ENCODE assay signal across 18 cellular contexts in genomic region chr10:78298835-78299234, GRCh38.
A peak's percentile ranks its signal among the peaks of the same experiment; 100 is the strongest.
DNase-seq lines count a peak whose midpoint lies in the region; ATAC-seq and TF ChIP-seq lines count a peak whose summit lies in the region.
"Had no signal": no experiment of that assay in that cellular context is flagged by ENCODE, and none has a peak within 500 bp of the region (broad histone marks: within the 10 kb centered on the region; RNA-seq: fewer than 3 reads in every experiment).

No MANE protein-coding gene starts in this region.

- no peak for TF ChIP-seq POLR2A in esophagus muscularis mucosa (IDR thresholded peaks at IDR 0.05; ENCODE audit: low read depth)

- peak overlapping the region; percentile 80 for H4K91ac ChIP-seq in trophoblast cell (ENCODE audit: low read depth, low read length)

- no peak for DNase-seq in activated naive CD8-positive, alpha-beta T cell treated with anti-CD3 and anti-CD28 coated beads for 36 hours
- no peak for DNase-seq in activated naive CD8-positive, alpha-beta T cell treated with anti-CD3 and anti-CD28 coated beads, Interleukin-2, amount 50 U/mL, for 24 hours
- DNase-seq in islet precursor cell (peak; percentile 39), trophoblast cell (no peak), upper lobe of right lung (peak; percentile 51), GM13976 (ENCODE audit: low spot score) (no peak), esophagus muscularis mucosa (ENCODE audit: extremely low spot score) (no peak)
- no peak for DNase-seq in activated effector memory CD4-positive, alpha-beta T cell treated with anti-CD3 and anti-CD28 coated beads, Interleukin-2, amount 50 U/mL, for 16 hours
- DNase-seq: Caco-2, GM23248, MM.1S, NCI-H1092, NCI-H1694, NCI-H2081 treated with DMSO at 0.1 percent for 48 hours had no signal

- H4K8ac ChIP-seq in trophoblast cell (ENCODE audit: low read depth, low read length): peak overlapping the region; percentile 38

- H2AK5ac ChIP-seq in trophoblast cell (ENCODE audit: low read length): peak overlapping the region; percentile 42

- H4K12ac ChIP-seq in trophoblast cell (ENCODE audit: low read depth, low read length): no peak overlapping the region

- peak overlapping the region; percentile 77 for H3K4ac ChIP-seq in trophoblast cell (ENCODE audit: low read depth, low read length)

- no peak overlapping the region for H3K4me3 Mint-ChIP-seq in activated naive CD8-positive, alpha-beta T cell treated with anti-CD3 and anti-CD28 coated beads for 36 hours
- H3K4me3 Mint-ChIP-seq in activated naive CD8-positive, alpha-beta T cell treated with anti-CD3 and anti-CD28 coated beads, Interleukin-2, amount 50 U/mL, for 24 hours: no peak overlapping the region
- H3K4me3 Mint-ChIP-seq: CD4-positive, alpha-beta T cell had no signal

- H3K36me3 Mint-ChIP-seq in activated naive CD8-positive, alpha-beta T cell treated with anti-CD3 and anti-CD28 coated beads for 36 hours: no peaks in the 10 kb centered on the region
- H3K36me3 Mint-ChIP-seq in activated naive CD8-positive, alpha-beta T cell treated with anti-CD3 and anti-CD28 coated beads, Interleukin-2, amount 50 U/mL, for 24 hours (ENCODE audit: low read depth): no peaks in the 10 kb centered on the region

- H3K79me1 ChIP-seq in trophoblast cell (ENCODE audit: low read length): peaks cover 46% of the 10 kb centered on the region

- peaks cover 3% of the 10 kb centered on the region for H3K27me3 Mint-ChIP-seq in activated naive CD8-positive, alpha-beta T cell treated with anti-CD3 and anti-CD28 coated beads for 36 hours
- H3K27me3 Mint-ChIP-seq in activated naive CD8-positive, alpha-beta T cell treated with anti-CD3 and anti-CD28 coated beads, Interleukin-2, amount 50 U/mL, for 24 hours: no peaks in the 10 kb centered on the region
- H3K27me3 Mint-ChIP-seq: CD4-positive, alpha-beta T cell had no signal

- H3K79me2 ChIP-seq in trophoblast cell (ENCODE audit: control insufficient read depth, insufficient read depth, low read length, poor library complexity): peaks cover 5% of the 10 kb centered on the region

- H3K4me3 ChIP-seq in trophoblast cell (ENCODE audit: low read depth, low read length) (no peak overlapping the region), upper lobe of right lung (no peak overlapping the region), esophagus muscularis mucosa (no peak overlapping the region)
- H3K4me3 ChIP-seq: GM23248, HAP-1, Peyer's patch had no signal

- peaks cover 26 to 33% of the 10 kb centered on the region in 2 experiments for H3K4me1 ChIP-seq in trophoblast cell (ENCODE audit: control insufficient read depth in 1 of 2, insufficient read depth in 2 of 2, low read length in 2 of 2)
- H3K4me1 ChIP-seq in upper lobe of right lung: peaks cover 12% of the 10 kb centered on the region
- H3K4me1 ChIP-seq in esophagus muscularis mucosa: peaks cover 10 to 47% (median 39%) of the 10 kb centered on the region in 4 donors

- no CpG with 5 or more reads among the region's 7 CpGs for WGBS in trophoblast cell (ENCODE audit: extremely low coverage, insufficient coverage, insufficient read length)
- WGBS in esophagus muscularis mucosa: 92% methylated on average over 7 of the region's 7 CpGs

- H3K27me3 ChIP-seq in trophoblast cell (ENCODE audit: insufficient read depth, low read length): no peaks in the 10 kb centered on the region
- H3K27me3 ChIP-seq in upper lobe of right lung: no peaks in the 10 kb centered on the region
- H3K27me3 ChIP-seq in esophagus muscularis mucosa: no peaks in the 10 kb centered on the region
- H3K27me3 ChIP-seq: Peyer's patch had no signal

- H3K23ac ChIP-seq in trophoblast cell (ENCODE audit: low read length): no peak overlapping the region

- H2BK120ac ChIP-seq in trophoblast cell (ENCODE audit: insufficient read depth, low read length, poor library complexity): peak overlapping the region; percentile 83

- peak overlapping the region; percentile 62 for H3K14ac ChIP-seq in trophoblast cell (ENCODE audit: low read length)

- H3K36me3 ChIP-seq in trophoblast cell (ENCODE audit: control insufficient read depth in 1 of 2, insufficient read depth in 2 of 2, low read length in 2 of 2) (no peaks in the 10 kb centered on the region), upper lobe of right lung (no peaks in the 10 kb centered on the region), esophagus muscularis mucosa (no peaks in the 10 kb centered on the region)
- H3K36me3 ChIP-seq: HAP-1, Peyer's patch had no signal

- peak overlapping the region; percentile 38 for H3K27ac ChIP-seq in trophoblast cell (ENCODE audit: low read depth, low read length)
- H3K27ac ChIP-seq in upper lobe of right lung: no peak overlapping the region
- no peak overlapping the region for H3K27ac ChIP-seq in esophagus muscularis mucosa (replicated peaks in 1 of 4)
- H3K27ac ChIP-seq: 22Rv1, GM23248 had no signal

- H3K18ac ChIP-seq in trophoblast cell (ENCODE audit: low read length): peak overlapping the region; percentile 21

- intact Hi-C loops in upper lobe of right lung (cut with DNase I): no loop called here
- intact Hi-C loops in esophagus muscularis mucosa (cut with DNase I): no loop called here

- peak overlapping the region; percentile 12 for H2BK5ac ChIP-seq in trophoblast cell (ENCODE audit: low read depth, low read length, poor library complexity)

- peak overlapping the region; percentile 74 for H2BK12ac ChIP-seq in trophoblast cell (ENCODE audit: low read length)

- H3K27ac Mint-ChIP-seq in activated naive CD8-positive, alpha-beta T cell treated with anti-CD3 and anti-CD28 coated beads for 36 hours: peak overlapping the region; percentile 45
- H3K27ac Mint-ChIP-seq in activated naive CD8-positive, alpha-beta T cell treated with anti-CD3 and anti-CD28 coated beads, Interleukin-2, amount 50 U/mL, for 24 hours: no peak overlapping the region
- H3K27ac Mint-ChIP-seq: CD4-positive, alpha-beta T cell had no signal

- no peak overlapping the region for H3K9ac ChIP-seq in trophoblast cell (ENCODE audit: low read length)
- H3K9ac ChIP-seq: GM23248 had no signal

- ATAC-seq in activated naive CD8-positive, alpha-beta T cell treated with anti-CD3 and anti-CD28 coated beads, Interleukin-2, amount 50 U/mL, for 24 hours: no peak
- no peak for ATAC-seq in upper lobe of right lung

- TF ChIP-seq CTCF in upper lobe of right lung (IDR thresholded peaks at IDR 0.05): no peak
- TF ChIP-seq CTCF in GM13976 (IDR thresholded peaks at IDR 0.05; ENCODE audit: borderline replicate concordance, control extremely low read depth, extremely low read depth, insufficient read depth, missing control alignments): no peak
- TF ChIP-seq CTCF in esophagus muscularis mucosa (IDR thresholded peaks at IDR 0.05): no peak

- H3K9me3 ChIP-seq in trophoblast cell (ENCODE audit: insufficient read depth, low read depth, low read length) (no peaks in the 10 kb centered on the region), upper lobe of right lung (no peaks in the 10 kb centered on the region), esophagus muscularis mucosa (no peaks in the 10 kb centered on the region)
- H3K9me3 ChIP-seq: Caco-2, HAP-1, Peyer's patch had no signal

- no peak overlapping the region for H2AFZ ChIP-seq in trophoblast cell (ENCODE audit: insufficient read depth, low read length, poor library complexity)

- TF ChIP-seq EP300 in esophagus muscularis mucosa (IDR thresholded peaks at IDR 0.05): no peak

- H3K4me2 ChIP-seq in trophoblast cell (ENCODE audit: low read length): no peak overlapping the region

- peaks cover 19% of the 10 kb centered on the region for H3K4me1 Mint-ChIP-seq in activated naive CD8-positive, alpha-beta T cell treated with anti-CD3 and anti-CD28 coated beads for 36 hours
- peaks cover 21% of the 10 kb centered on the region for H3K4me1 Mint-ChIP-seq in activated naive CD8-positive, alpha-beta T cell treated with anti-CD3 and anti-CD28 coated beads, Interleukin-2, amount 50 U/mL, for 24 hours

- H3K9me3 Mint-ChIP-seq in activated naive CD8-positive, alpha-beta T cell treated with anti-CD3 and anti-CD28 coated beads for 36 hours: no peaks in the 10 kb centered on the region
- H3K9me3 Mint-ChIP-seq in activated naive CD8-positive, alpha-beta T cell treated with anti-CD3 and anti-CD28 coated beads, Interleukin-2, amount 50 U/mL, for 24 hours: peaks cover 3% of the 10 kb centered on the region
- H3K9me3 Mint-ChIP-seq: CD4-positive, alpha-beta T cell had no signal

- in situ Hi-C loops in GM13976 (cut with MboI; ENCODE audit: low sequenced_read_pairs, unreplicated experiment): no loop called here

Comparison
In these comparisons a context has a peak if more than half of its experiments do, and no peak if none do; other contexts are left out.
1. DNase-seq: peak in islet precursor cell (single experiment) and upper lobe of right lung (single experiment); none in activated naive CD8-positive, alpha-beta T cell treated with anti-CD3 and anti-CD28 coated beads for 36 hours (single experiment), activated naive CD8-positive, alpha-beta T cell treated with anti-CD3 and anti-CD28 coated beads, Interleukin-2, amount 50 U/mL, for 24 hours (single experiment), trophoblast cell (0 of 2), activated effector memory CD4-positive, alpha-beta T cell treated with anti-CD3 and anti-CD28 coated beads, Interleukin-2, amount 50 U/mL, for 16 hours (single experiment), GM13976 (single experiment) and esophagus muscularis mucosa (single experiment).